9 cellular contexts compared by ENCODE assay signal in the genomic region with DNA sequence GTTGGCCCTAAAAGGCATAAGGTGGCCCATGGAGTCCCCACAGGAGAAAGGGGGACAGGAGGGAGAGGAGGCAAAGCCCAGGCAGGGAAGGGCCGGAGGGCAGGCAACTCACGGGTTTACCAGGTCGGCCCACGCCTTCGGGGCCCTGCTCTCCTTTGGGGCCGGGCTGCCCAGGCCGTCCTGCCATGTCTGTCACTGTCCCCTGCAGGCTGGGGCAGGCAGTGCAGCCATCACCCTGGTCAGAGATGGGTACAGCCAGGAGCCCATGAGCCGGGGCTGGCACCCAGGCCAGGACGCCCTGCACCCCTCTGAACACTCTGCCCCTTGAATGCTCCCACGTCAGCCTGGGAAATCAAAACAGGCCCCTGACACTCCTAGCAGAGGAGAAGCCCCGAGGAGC. TPM values are rescaled to one million over a fixed set of nuclear protein-coding genes. Genes with fewer than 3 reads are reported as not detected.
A peak's percentile ranks its signal among the peaks of the same experiment; 100 is the strongest.
DNase-seq lines count a peak whose midpoint lies in the region; ATAC-seq and TF ChIP-seq lines count a peak whose summit lies in the region.
"Had no signal": no experiment of that assay in that cellular context is flagged by ENCODE, and none has a peak within 500 bp of the region (broad histone marks: within the 10 kb centered on the region; RNA-seq: fewer than 3 reads in every experiment).

No MANE protein-coding gene starts in this region.

- in situ Hi-C loops in ACHN (cut with HindIII; ENCODE audit: low pct_ligation_motif_present, low pct_unique_long_range_greater_than_20kb, low sequenced_read_pairs) = no loop called here
- in situ Hi-C loops in GM13977 (cut with MboI; ENCODE audit: low pct_unique_long_range_greater_than_20kb, low sequenced_read_pairs, unreplicated experiment) = no loop called here

- H3K4me3 ChIP-seq in WI38 (ENCODE audit: low read depth, low read length) = no peak overlapping the region

- ATAC-seq in left colon = peak; percentile 88
- no peak for ATAC-seq in HG02870 (IDR thresholded peaks at IDR 0.05; ENCODE audit: unreplicated experiment)

- intact Hi-C loops in left colon (cut with DNase I, micrococcal nuclease) = no loop called here

- TF ChIP-seq CTCF in GM13977 (IDR thresholded peaks at IDR 0.05; ENCODE audit: extremely low read depth, insufficient read depth, missing control alignments) (peak; percentile 46), WI38 (IDR thresholded peaks at IDR 0.05; ENCODE audit: low read depth, low read length) (0 out of 2 replicates have a peak, but pooled peaks have one; percentile 21)

- DNase-seq in ACHN (peak; percentile 16), GM13977 (ENCODE audit: low spot score) (no peak), left colon (peak; percentile 27 to 63), NCI-H345 (lab: John Stamatoyannopoulos, UW) (no peak), NCI-H345 treated with DMSO at 0.1 percent for 48 hours (lab: John Stamatoyannopoulos, UW; ENCODE audit: unreplicated experiment) (no peak), DMS153 (lab: John Stamatoyannopoulos, UW) (no peak)
- DNase-seq: anterior cingulate cortex had no signal

RNA-seq across cellular contexts. Expression of gene COL16A1, which starts 19.8 kb away (rescaled TPM):
- 10 to 100 TPM; 15.7 to 23.3 TPM for total RNA-seq in left colon

RNA-seq across cellular contexts. Expression of gene PEF1, which starts 39.3 kb away (rescaled TPM):
- total RNA-seq in left colon = 10 to 100 TPM; 47.2 to 57.2 TPM

Comparison
In these comparisons a context has a peak if more than half of its experiments do, and no peak if none do; other contexts are left out.
1. DNase-seq: peak in ACHN (single experiment) and left colon (2 of 2); none in GM13977 (single experiment), NCI-H345 (single experiment), NCI-H345 treated with DMSO at 0.1 percent for 48 hours (single experiment) and DMS153 (single experiment).